ENCODE assay signal across 20 cellular contexts in genomic region chr16:58088116-58088515, GRCh38.
"Had no signal": no experiment of that assay in that cellular context is flagged by ENCODE, and none has a peak within 500 bp of the region (broad histone marks: within the 10 kb centered on the region; RNA-seq: fewer than 3 reads in every experiment).

No MANE protein-coding gene starts in this region.

- H3K27me3 Mint-ChIP-seq: memory B cell had no signal

- H3K9ac ChIP-seq: parathyroid adenoma had no signal

- H2AFZ ChIP-seq: parathyroid adenoma had no signal

- H3K36me3 Mint-ChIP-seq: memory B cell, mesothelial cell of epicardium had no signal

- H3K9me3 ChIP-seq: stomach, thoracic aorta, transverse colon had no signal

- H3K27ac ChIP-seq: coronary artery, parathyroid adenoma, stomach, thoracic aorta, transverse colon had no signal

- H3K27ac Mint-ChIP-seq: endodermal cell, memory B cell, mesothelial cell of epicardium, nephron had no signal

- H3K9me3 Mint-ChIP-seq: endodermal cell, memory B cell, mesothelial cell of epicardium, nephron had no signal

- H3K36me3 ChIP-seq: stomach, thoracic aorta, transverse colon had no signal

- H3K4me1 ChIP-seq: parathyroid adenoma, stomach, transverse colon had no signal

- H3K4me1 Mint-ChIP-seq: endodermal cell, memory B cell, mesothelial cell of epicardium, nephron had no signal

- DNase-seq: cerebellar nuclear complex; effector CD4-positive, alpha-beta T cell; endodermal cell; foreskin melanocyte; hippocampal formation; kidney glomerular epithelial cell; stimulated activated CD4-positive, alpha-beta T cell treated with anti-CD3 and anti-CD28 coated beads, Interleukin-2, amount 100 ng/mL, for 24 hours; stimulated activated CD4-positive, alpha-beta T cell treated with anti-CD3 and anti-CD28 coated beads, Interleukin-4, amount 100 ng/mL, for 4 hours; stimulated activated naive CD4-positive, alpha-beta T cell; stomach; substantia nigra; transverse colon had no signal

- H3K27me3 ChIP-seq: transverse colon had no signal

- H3K4me3 Mint-ChIP-seq: endodermal cell, memory B cell, mesothelial cell of epicardium, nephron had no signal

- H3K4me3 ChIP-seq: coronary artery, stomach, thoracic aorta, transverse colon had no signal

- ATAC-seq: left lobe of liver, sciatic nerve had no signal
